ENCODE assay signal across 1 cellular context in the genomic region with DNA sequence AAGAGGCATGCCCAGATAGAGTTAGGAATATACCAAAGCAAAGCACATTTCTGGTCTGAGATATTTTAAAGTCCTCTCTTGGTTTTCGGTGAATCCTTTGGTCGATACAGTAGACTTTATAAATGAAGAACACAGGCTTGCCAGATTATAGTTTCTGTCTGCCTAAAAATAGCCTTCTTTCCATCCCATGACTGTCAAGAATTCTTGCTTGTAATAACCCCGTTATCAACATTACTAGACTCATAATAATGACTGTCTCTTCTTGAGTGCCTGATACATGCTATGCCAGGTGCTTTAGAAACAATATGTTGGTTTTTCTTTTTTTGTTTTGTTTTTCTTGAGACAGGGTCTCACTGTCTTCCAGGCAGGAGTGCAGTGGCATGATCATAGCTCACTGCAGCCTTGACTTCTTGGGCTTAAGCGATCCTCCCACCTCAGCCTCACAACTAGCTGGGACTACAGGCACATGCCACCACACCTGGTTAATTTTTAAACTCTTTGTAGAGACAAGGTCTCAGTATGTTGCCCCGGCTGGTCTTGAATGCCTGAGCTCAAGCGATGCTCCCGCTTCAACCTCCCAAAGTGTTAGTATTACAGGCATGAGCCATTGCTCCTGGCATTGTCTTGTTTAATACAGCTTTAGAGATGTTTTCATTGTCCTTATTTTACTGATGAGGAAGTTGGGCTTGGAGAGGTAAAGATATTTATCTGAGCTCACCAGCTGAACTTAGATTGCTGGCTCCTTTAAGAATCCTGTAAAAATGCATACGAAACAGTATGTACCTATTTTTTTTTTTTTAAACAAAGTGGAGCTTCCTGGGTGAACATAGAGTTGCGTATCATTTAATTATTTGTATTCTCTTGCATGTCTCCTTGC.
TF ChIP-seq lines count a peak whose summit lies in the region.

No MANE protein-coding gene starts in this region.

TF ChIP-seq in GM23338, 12 proteins besides CTCF, POLR2A, EP300 and RAD21 (continued from another document):
- TF ChIP-seq, protein P1, sequence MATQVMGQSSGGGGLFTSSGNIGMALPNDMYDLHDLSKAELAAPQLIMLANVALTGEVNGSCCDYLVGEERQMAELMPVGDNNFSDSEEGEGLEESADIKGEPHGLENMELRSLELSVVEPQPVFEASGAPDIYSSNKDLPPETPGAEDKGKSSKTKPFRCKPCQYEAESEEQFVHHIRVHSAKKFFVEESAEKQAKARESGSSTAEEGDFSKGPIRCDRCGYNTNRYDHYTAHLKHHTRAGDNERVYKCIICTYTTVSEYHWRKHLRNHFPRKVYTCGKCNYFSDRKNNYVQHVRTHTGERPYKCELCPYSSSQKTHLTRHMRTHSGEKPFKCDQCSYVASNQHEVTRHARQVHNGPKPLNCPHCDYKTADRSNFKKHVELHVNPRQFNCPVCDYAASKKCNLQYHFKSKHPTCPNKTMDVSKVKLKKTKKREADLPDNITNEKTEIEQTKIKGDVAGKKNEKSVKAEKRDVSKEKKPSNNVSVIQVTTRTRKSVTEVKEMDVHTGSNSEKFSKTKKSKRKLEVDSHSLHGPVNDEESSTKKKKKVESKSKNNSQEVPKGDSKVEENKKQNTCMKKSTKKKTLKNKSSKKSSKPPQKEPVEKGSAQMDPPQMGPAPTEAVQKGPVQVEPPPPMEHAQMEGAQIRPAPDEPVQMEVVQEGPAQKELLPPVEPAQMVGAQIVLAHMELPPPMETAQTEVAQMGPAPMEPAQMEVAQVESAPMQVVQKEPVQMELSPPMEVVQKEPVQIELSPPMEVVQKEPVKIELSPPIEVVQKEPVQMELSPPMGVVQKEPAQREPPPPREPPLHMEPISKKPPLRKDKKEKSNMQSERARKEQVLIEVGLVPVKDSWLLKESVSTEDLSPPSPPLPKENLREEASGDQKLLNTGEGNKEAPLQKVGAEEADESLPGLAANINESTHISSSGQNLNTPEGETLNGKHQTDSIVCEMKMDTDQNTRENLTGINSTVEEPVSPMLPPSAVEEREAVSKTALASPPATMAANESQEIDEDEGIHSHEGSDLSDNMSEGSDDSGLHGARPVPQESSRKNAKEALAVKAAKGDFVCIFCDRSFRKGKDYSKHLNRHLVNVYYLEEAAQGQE (IDR thresholded peaks at IDR 0.05; ENCODE audit: unreplicated experiment): no peak
- TF ChIP-seq, protein P2, sequence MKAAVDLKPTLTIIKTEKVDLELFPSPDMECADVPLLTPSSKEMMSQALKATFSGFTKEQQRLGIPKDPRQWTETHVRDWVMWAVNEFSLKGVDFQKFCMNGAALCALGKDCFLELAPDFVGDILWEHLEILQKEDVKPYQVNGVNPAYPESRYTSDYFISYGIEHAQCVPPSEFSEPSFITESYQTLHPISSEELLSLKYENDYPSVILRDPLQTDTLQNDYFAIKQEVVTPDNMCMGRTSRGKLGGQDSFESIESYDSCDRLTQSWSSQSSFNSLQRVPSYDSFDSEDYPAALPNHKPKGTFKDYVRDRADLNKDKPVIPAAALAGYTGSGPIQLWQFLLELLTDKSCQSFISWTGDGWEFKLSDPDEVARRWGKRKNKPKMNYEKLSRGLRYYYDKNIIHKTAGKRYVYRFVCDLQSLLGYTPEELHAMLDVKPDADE (IDR thresholded peaks at IDR 0.05): no peak
- TF ChIP-seq POLR2AphosphoS5 (IDR thresholded peaks at IDR 0.05; ENCODE audit: low read depth): no peak
